15 cellular contexts compared by ENCODE assay signal in the genomic region with DNA sequence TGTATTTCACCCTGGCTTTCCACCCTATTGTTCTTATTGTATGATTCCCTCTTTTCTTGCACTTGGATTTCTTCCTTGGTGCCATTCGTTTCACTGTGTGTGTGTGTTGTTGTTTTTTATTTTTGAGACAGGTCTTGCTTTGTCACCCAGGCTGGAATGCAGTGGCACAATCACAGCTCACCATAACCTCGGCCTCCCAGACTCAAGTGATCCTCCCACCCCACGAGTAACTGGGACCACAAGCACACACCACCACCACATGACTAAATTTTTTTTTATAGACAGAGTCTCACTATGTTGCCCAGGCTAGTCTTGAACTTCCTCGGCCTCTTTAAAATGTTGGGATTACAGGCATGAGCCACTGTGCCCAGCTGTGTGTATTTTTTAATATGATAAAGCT.
DNase-seq lines count a peak whose midpoint lies in the region; ATAC-seq, FAIRE-seq and TF ChIP-seq lines count a peak whose summit lies in the region.
"Had no signal": no experiment of that assay in that cellular context is flagged by ENCODE, and none has a peak within 500 bp of the region (broad histone marks: within the 10 kb centered on the region; RNA-seq: fewer than 3 reads in every experiment).

No MANE protein-coding gene starts in this region.

- H3K36me3 ChIP-seq in astrocyte (ENCODE audit: insufficient read depth, low read length): no peaks in the 10 kb centered on the region
- no peaks in the 10 kb centered on the region for H3K36me3 ChIP-seq in keratinocyte (ENCODE audit: control insufficient read depth in 2 of 2, extremely low read depth in 1 of 2, insufficient read depth in 2 of 2, low read length in 2 of 2)
- H3K36me3 ChIP-seq in left lung: no peaks in the 10 kb centered on the region
- H3K36me3 ChIP-seq: BE2C had no signal

- H3K9me3 ChIP-seq in astrocyte (ENCODE audit: insufficient read depth, low read depth, low read length) (no peaks in the 10 kb centered on the region), keratinocyte (ENCODE audit: control insufficient read depth, low read depth, low read length) (no peaks in the 10 kb centered on the region), left lung (no peaks in the 10 kb centered on the region)
- H3K9me3 ChIP-seq: BE2C had no signal

- ATAC-seq in stimulated activated effector memory CD8-positive, alpha-beta T cell treated with anti-CD3 and anti-CD28 coated beads, Interleukin-12 subunit alpha, Interleukin-12 subunit beta, amount 100 ng/mL, for 72 hours: peak; percentile 45
- ATAC-seq in HG03521 (IDR thresholded peaks at IDR 0.05; ENCODE audit: unreplicated experiment) (no peak), left lung (no peak)
- ATAC-seq: Right ventricle myocardium inferior had no signal

- no peak overlapping the region for H3K9ac ChIP-seq in astrocyte (ENCODE audit: low read length)
- H3K9ac ChIP-seq in keratinocyte (ENCODE audit: control insufficient read depth, extremely low read depth, insufficient read depth, low read length): no peak overlapping the region

- no peak overlapping the region for H3K4me2 ChIP-seq in astrocyte (ENCODE audit: low read length)
- H3K4me2 ChIP-seq in keratinocyte (ENCODE audit: control insufficient read depth, extremely low read depth, insufficient read depth, low read depth, low read length): peak overlapping the region; percentile 68

- H3K4me3 ChIP-seq in astrocyte (ENCODE audit: insufficient read depth, low read depth, low read length) (no peak overlapping the region), keratinocyte (ENCODE audit: control insufficient read depth in 2 of 3, extremely low read depth in 1 of 3, insufficient read depth in 2 of 3, low read depth in 1 of 3, low read length in 3 of 3) (no peak overlapping the region), left lung (no peak overlapping the region)
- H3K4me3 ChIP-seq: SK-N-MC had no signal

- H3K4me1 Mint-ChIP-seq in astrocyte (ENCODE audit: low read depth, unreplicated experiment): peaks cover 42% of the 10 kb centered on the region
- H3K4me1 Mint-ChIP-seq in stimulated activated effector memory CD8-positive, alpha-beta T cell treated with anti-CD3 and anti-CD28 coated beads, Interleukin-12 subunit alpha, Interleukin-12 subunit beta, amount 100 ng/mL, for 72 hours: peaks cover 52% of the 10 kb centered on the region

- no peak for FAIRE-seq in astrocyte (lab: Jason Lieb, UNC)
- no peak for FAIRE-seq in keratinocyte (lab: Jason Lieb, UNC)

- DNase-seq in HT1080 (ENCODE audit: low read depth) (peak; percentile 27), astrocyte (ENCODE audit: low read depth) (no peak), keratinocyte (ENCODE audit: low read depth, low spot score) (no peak), left lung (no peak)
- no peak for DNase-seq in stimulated activated effector memory CD8-positive, alpha-beta T cell treated with anti-CD3 and anti-CD28 coated beads, Interleukin-12 subunit alpha, Interleukin-12 subunit beta, amount 100 ng/mL, for 72 hours (ENCODE audit: low spot score in 2 of 2)
- no peak for DNase-seq in activated CD8-positive, alpha-beta memory T cell treated with anti-CD3 and anti-CD28 coated beads, Interleukin-2, amount 50 U/mL, for 4 hours
- DNase-seq: BE2C, H9, IMR-90, NCI-H1436, NCI-H2081, NCI-H524 treated with DMSO at 0.1 percent for 48 hours had no signal

- no peaks in the 10 kb centered on the region for H3K9me3 Mint-ChIP-seq in astrocyte (ENCODE audit: unreplicated experiment)
- H3K9me3 Mint-ChIP-seq in stimulated activated effector memory CD8-positive, alpha-beta T cell treated with anti-CD3 and anti-CD28 coated beads, Interleukin-12 subunit alpha, Interleukin-12 subunit beta, amount 100 ng/mL, for 72 hours: no peaks in the 10 kb centered on the region
- H3K9me3 Mint-ChIP-seq: H9 had no signal

- H3K27ac ChIP-seq in astrocyte (ENCODE audit: low read depth, low read length) (no peak overlapping the region), keratinocyte (ENCODE audit: control insufficient read depth, insufficient read depth, low read length) (peak overlapping the region; percentile 67), left lung (peak overlapping the region in 1 of 2 donors; percentile 54)
- H3K27ac ChIP-seq: SK-N-MC had no signal

- dilution Hi-C loops in keratinocyte (cut with MboI; ENCODE audit: extremely low pct_ligation_motif_present, low sequenced_read_pairs): loop anchor here (10.0 kb wide), 1 partner anchor 54 kb away; no protein-coding TSS in a partner anchor

- TF ChIP-seq CTCF in astrocyte (IDR thresholded peaks at IDR 0.05; ENCODE audit: insufficient read depth, low read depth, low read length) (no peak), keratinocyte (optimal IDR thresholded peaks at IDR 0.05 in 1 of 3, IDR thresholded peaks at IDR 0.05 in 1 of 3, conservative IDR thresholded peaks at IDR 0.05 in 1 of 3; ENCODE audit: extremely low read depth in 1 of 3, insufficient read depth in 2 of 3, low read length in 3 of 3) (no peak), left lung (IDR thresholded peaks at IDR 0.05) (no peak)

- H2AFZ ChIP-seq in astrocyte (ENCODE audit: low read depth, low read length): no peak overlapping the region
- H2AFZ ChIP-seq in keratinocyte (ENCODE audit: control insufficient read depth, low read length): no peak overlapping the region

- no peak overlapping the region for H3K4me3 Mint-ChIP-seq in astrocyte (ENCODE audit: unreplicated experiment)
- H3K4me3 Mint-ChIP-seq in stimulated activated effector memory CD8-positive, alpha-beta T cell treated with anti-CD3 and anti-CD28 coated beads, Interleukin-12 subunit alpha, Interleukin-12 subunit beta, amount 100 ng/mL, for 72 hours: no peak overlapping the region
- H3K4me3 Mint-ChIP-seq: H9 had no signal

- intact Hi-C loops in left lung (cut with DNase I): no loop called here

- H3K4me1 ChIP-seq in astrocyte (ENCODE audit: insufficient read depth, low read length) (peaks cover 7% of the 10 kb centered on the region), keratinocyte (ENCODE audit: control insufficient read depth, extremely low read depth, insufficient read depth, low read length) (peaks cover 35% of the 10 kb centered on the region), left lung (peaks cover 0 to 9% of the 10 kb centered on the region in 2 donors)

- H4K20me1 ChIP-seq in astrocyte (ENCODE audit: insufficient read depth, low read length) (no peaks in the 10 kb centered on the region), keratinocyte (ENCODE audit: control insufficient read depth, extremely low read depth, insufficient read depth, low read length) (no peaks in the 10 kb centered on the region)

- H3K79me2 ChIP-seq in astrocyte (ENCODE audit: insufficient read depth, low read length) (peaks cover 2% of the 10 kb centered on the region), keratinocyte (ENCODE audit: control insufficient read depth, insufficient read depth, low read length) (peaks cover 3% of the 10 kb centered on the region)

- H3K27me3 Mint-ChIP-seq in astrocyte (ENCODE audit: low read depth, unreplicated experiment): no peaks in the 10 kb centered on the region

- H3K9me1 ChIP-seq in keratinocyte (ENCODE audit: control insufficient read depth, extremely low read depth, insufficient read depth, low read length): no peaks in the 10 kb centered on the region

- H3K36me3 Mint-ChIP-seq in astrocyte (ENCODE audit: low read depth, unreplicated experiment): no peaks in the 10 kb centered on the region
- H3K36me3 Mint-ChIP-seq in stimulated activated effector memory CD8-positive, alpha-beta T cell treated with anti-CD3 and anti-CD28 coated beads, Interleukin-12 subunit alpha, Interleukin-12 subunit beta, amount 100 ng/mL, for 72 hours: no peaks in the 10 kb centered on the region

- H3K27me3 ChIP-seq in astrocyte (ENCODE audit: insufficient read depth, low read length) (no peaks in the 10 kb centered on the region), keratinocyte (ENCODE audit: control insufficient read depth, extremely low read depth, insufficient read depth, low read length) (no peaks in the 10 kb centered on the region), left lung (no peaks in the 10 kb centered on the region)
- H3K27me3 ChIP-seq: BE2C had no signal

- peak overlapping the region; percentile 81 for H3K27ac Mint-ChIP-seq in astrocyte (ENCODE audit: unreplicated experiment)
- no peak overlapping the region for H3K27ac Mint-ChIP-seq in stimulated activated effector memory CD8-positive, alpha-beta T cell treated with anti-CD3 and anti-CD28 coated beads, Interleukin-12 subunit alpha, Interleukin-12 subunit beta, amount 100 ng/mL, for 72 hours
- H3K27ac Mint-ChIP-seq: H9 had no signal
